8 cellular contexts compared by ENCODE assay signal in the genomic region with DNA sequence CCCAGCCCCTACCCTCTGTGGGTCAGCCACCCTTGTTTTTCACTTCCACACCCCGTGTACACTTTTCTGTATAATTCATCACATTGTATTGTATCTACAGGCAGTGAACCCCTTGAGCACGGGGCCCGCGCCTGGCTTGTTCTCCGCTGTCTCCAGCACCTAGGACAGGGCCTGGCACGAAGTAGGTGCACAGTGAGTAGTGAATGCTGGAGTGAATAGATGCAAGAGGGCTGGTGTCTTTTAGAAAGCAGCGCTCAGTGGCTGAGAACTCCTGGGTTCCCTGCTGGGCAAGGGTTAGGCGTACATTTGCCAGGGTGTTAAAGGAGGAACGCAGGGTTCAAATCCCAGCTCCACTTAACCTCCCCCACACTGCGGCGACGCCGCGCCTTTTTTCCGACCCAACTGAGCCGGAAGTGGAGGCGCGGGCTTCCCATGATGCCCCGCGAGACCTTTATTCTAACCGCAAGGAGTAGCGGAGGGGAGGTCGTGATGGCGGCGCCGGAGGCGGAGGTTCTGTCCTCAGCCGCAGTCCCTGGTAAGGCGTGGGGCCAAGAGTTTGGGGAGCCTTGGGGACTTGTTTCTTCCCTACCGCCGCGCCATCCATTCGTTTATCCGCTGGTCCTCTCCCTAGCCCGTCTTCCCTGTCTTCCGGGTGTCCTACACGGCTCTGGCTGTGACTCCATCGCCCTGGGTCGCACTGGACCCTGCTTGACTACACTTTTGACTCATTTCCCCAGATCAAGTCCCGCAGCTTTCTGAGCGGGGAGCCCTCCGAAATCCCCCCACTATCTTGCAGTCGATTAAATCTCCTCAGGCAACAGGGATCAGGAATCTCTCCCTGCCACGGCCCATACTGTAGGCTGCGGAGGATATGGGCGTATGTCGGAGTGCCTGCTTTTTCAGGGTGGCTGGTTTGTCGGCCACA. TPM values are rescaled to one million over a fixed set of nuclear protein-coding genes. Genes with fewer than 3 reads are reported as not detected.
DNase-seq lines count a peak whose midpoint lies in the region; ATAC-seq, FAIRE-seq and TF ChIP-seq lines count a peak whose summit lies in the region.

A gene with protein sequence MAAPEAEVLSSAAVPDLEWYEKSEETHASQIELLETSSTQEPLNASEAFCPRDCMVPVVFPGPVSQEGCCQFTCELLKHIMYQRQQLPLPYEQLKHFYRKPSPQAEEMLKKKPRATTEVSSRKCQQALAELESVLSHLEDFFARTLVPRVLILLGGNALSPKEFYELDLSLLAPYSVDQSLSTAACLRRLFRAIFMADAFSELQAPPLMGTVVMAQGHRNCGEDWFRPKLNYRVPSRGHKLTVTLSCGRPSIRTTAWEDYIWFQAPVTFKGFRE (plus strand): TSS at position 454 of the 925 bp plus-strand sequence. CDS start 36 bp downstream, at position 490.

- intact Hi-C loops in CD8-positive, alpha-beta T cell (cut with DNase I, micrococcal nuclease), result loop anchor here (5.0 to 10.0 kb wide), 4 partner anchors 52 to 1901 kb away; partner anchors contain the start of genes MRPS18A (in 1 of the 2), SLC29A1 (in 1 of the 2) and TFEB (in 1 of the 2)

- H3K4me3 Mint-ChIP-seq in CD8-positive, alpha-beta T cell, result peak within 1 kb of the TSS; percentile 98

- peaks cover 36% of the 10 kb centered on the region for H3K36me3 Mint-ChIP-seq in CD8-positive, alpha-beta T cell

- H3K4me1 Mint-ChIP-seq in CD8-positive, alpha-beta T cell (ENCODE audit: low read depth), result peaks cover 53% of the 10 kb centered on the region

- H3K4me1 ChIP-seq in CD8-positive, alpha-beta T cell (ENCODE audit: insufficient read depth, low read length), result peaks cover 32% of the 10 kb centered on the region

- TF ChIP-seq CTCF in CD8-positive, alpha-beta T cell (IDR thresholded peaks at IDR 0.05), result no peak

- no peaks in the 10 kb centered on the region for H3K27me3 Mint-ChIP-seq in CD8-positive, alpha-beta T cell (ENCODE audit: low read depth)

- no peaks in the 10 kb centered on the region for H3K27me3 ChIP-seq in CD8-positive, alpha-beta T cell (ENCODE audit: insufficient read depth, low read length)

- H3K9me3 Mint-ChIP-seq in CD8-positive, alpha-beta T cell, result no peaks in the 10 kb centered on the region

- peak within 1 kb of the TSS; percentile 84 for H3K27ac ChIP-seq in CD8-positive, alpha-beta T cell (ENCODE audit: low read depth, low read length)

- FAIRE-seq in HTR-8/SVneo (lab: Jason Lieb, UNC), result no peak

- no peaks in the 10 kb centered on the region for H3K9me3 ChIP-seq in CD8-positive, alpha-beta T cell (ENCODE audit: low read length)

- peaks cover 9% of the 10 kb centered on the region for H3K36me3 ChIP-seq in CD8-positive, alpha-beta T cell (ENCODE audit: insufficient read depth, low read length)

- peak; percentile 88 for ATAC-seq in CD8-positive, alpha-beta T cell
- ATAC-seq in GM19468 (IDR thresholded peaks at IDR 0.05; ENCODE audit: extremely low read depth, unreplicated experiment), result peak; percentile 45

- DNase-seq in CD8-positive, alpha-beta T cell, result peak; percentile 66 to 90 (median 83)
- DNase-seq in HTR-8/SVneo (ENCODE audit: insufficient read length, low spot score) (peak; percentile 79), NOMO-1 treated with DMSO at 0.1 percent for 48 hours (lab: John Stamatoyannopoulos, UW; ENCODE audit: unreplicated experiment) (peak; percentile 74), medulla oblongata (ENCODE audit: extremely low spot score) (peak; percentile 84)
- peak; percentile 93 for DNase-seq in activated CD8-positive, alpha-beta memory T cell treated with anti-CD3 and anti-CD28 coated beads for 24 hours
- peak; percentile 75 for DNase-seq in effector CD8-positive, alpha-beta T cell (lab: John Stamatoyannopoulos, UW)
- DNase-seq in stimulated activated CD4-positive, alpha-beta T cell treated with anti-CD3 and anti-CD28 coated beads, TNF-alpha, amount 100 ng/mL, for 48 hours (ENCODE audit: low read depth in 3 of 3), result peak; percentile 72 to 86 (median 74)

- H3K27ac Mint-ChIP-seq in CD8-positive, alpha-beta T cell, result peak within 1 kb of the TSS; percentile 94

- POLR2A ChIA-PET in CD8-positive, alpha-beta T cell (lab: Charles Lee), result interaction anchor here (0.6 to 1.0 kb wide), 2 partner anchors 12 to 651 kb away, joined by 3 read pairs; partner anchors contain the start of gene PPP2R5D

- peak within 1 kb of the TSS; percentile 96 for H3K4me3 ChIP-seq in CD8-positive, alpha-beta T cell (ENCODE audit: low read depth, low read length)

- CTCF ChIA-PET in CD8-positive, alpha-beta T cell (lab: Charles Lee), result interaction anchor here (2.0 to 3.2 kb wide), 3 partner anchors 27 to 32 kb away, joined by 6 to 13 read pairs (median 6); no protein-coding TSS in a partner anchor

RNA-seq across cellular contexts. Expression of the gene that starts here (rescaled TPM):
- 10 to 100 TPM; 29.2 TPM for total RNA-seq in CD8-positive, alpha-beta T cell

Comparison
In these comparisons a context has a peak if more than half of its experiments do, and no peak if none do; other contexts are left out.
1. Peak in every context shown above with its lines: DNase-seq, ATAC-seq, H3K4me3 ChIP-seq and H3K27ac ChIP-seq.